ENCODE assay signal across 22 cellular contexts in the genomic region with DNA sequence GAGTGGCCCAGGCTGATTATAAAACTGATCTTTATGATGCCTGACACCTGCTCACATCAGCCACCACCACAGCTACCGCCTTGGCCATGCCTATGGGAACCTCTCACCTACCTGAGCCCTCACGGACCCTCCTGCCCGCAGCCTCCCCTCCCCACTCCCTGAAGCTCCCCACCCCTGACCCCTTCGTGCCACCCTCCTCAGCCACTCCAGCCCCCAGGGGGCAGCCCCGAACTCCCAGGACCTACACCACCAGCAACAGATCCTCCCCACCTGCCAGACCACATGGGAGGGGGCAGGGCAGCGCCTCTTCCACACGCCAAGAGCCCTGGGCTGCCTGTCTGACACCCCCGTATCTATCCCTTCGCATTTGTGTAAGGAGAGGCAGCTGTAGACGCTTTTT. TPM values are rescaled to one million over a fixed set of nuclear protein-coding genes. Genes with fewer than 3 reads are reported as not detected.
"Had no signal": no experiment of that assay in that cellular context is flagged by ENCODE, and none has a peak within 500 bp of the region (broad histone marks: within the 10 kb centered on the region; RNA-seq: fewer than 3 reads in every experiment).

No MANE protein-coding gene starts in this region.

- H3K4me1 Mint-ChIP-seq: activated CD4-positive, alpha-beta memory T cell treated with anti-CD3 and anti-CD28 coated beads, Interleukin-2, amount 10 ng/mL, durations not matched to agents 7 days and 5 days; activated CD4-positive, alpha-beta T cell treated with anti-CD3 and anti-CD28 coated beads, Interleukin-2, amount 10 ng/mL, durations not matched to agents 24 days and 14 days; activated CD8-positive, alpha-beta memory T cell treated with anti-CD3 and anti-CD28 coated beads, Interleukin-2, amount 10 ng/mL, durations not matched to agents 7 days and 5 days; activated naive CD4-positive, alpha-beta T cell treated with anti-CD3 and anti-CD28 coated beads, Interleukin-2, amount 50 U/mL, for 24 hours; central memory CD8-positive, alpha-beta T cell; nephron had no signal

- DNase-seq: activated CD4-positive, alpha-beta memory T cell treated with anti-CD3 and anti-CD28 coated beads, Interleukin-2, amount 10 ng/mL, durations not matched to agents 7 days and 5 days; activated CD4-positive, alpha-beta T cell treated with anti-CD3 and anti-CD28 coated beads, Interleukin-2, amount 10 ng/mL, durations not matched to agents 24 days and 14 days; activated CD8-positive, alpha-beta memory T cell treated with anti-CD3 and anti-CD28 coated beads, Interleukin-2, amount 10 ng/mL, durations not matched to agents 7 days and 5 days; activated gamma-delta T cell treated with Interleukin-2 at 50 U/mL for 16 hours; brain microvascular endothelial cell; cortex of kidney; foreskin keratinocyte; left ventricle myocardium superior; mammary epithelial cell; retina; SK-N-SH; spleen; stimulated activated CD4-positive, alpha-beta T cell treated with anti-CD3 and anti-CD28 coated beads, Interleukin-4, amount 100 ng/mL, for 1 hour; stimulated activated naive CD4-positive, alpha-beta T cell treated with Interleukin-2 at 50 U/mL for 16 hours; T-helper 2 cell; tibial artery had no signal

- H3K36me3 ChIP-seq: brain microvascular endothelial cell, spleen had no signal

- H3K4me3 ChIP-seq: hepatocyte, spleen, tibial artery had no signal

- ATAC-seq: activated CD4-positive, CD25-positive, alpha-beta regulatory T cell treated with anti-CD3 and anti-CD28 coated beads, Interleukin-2, amount 50 U/mL, for 24 hours; activated CD8-positive, alpha-beta memory T cell treated with anti-CD3 and anti-CD28 coated beads, Interleukin-2, amount 10 ng/mL, durations not matched to agents 7 days and 5 days; foreskin keratinocyte; left ventricle myocardium superior had no signal

- H3K27ac Mint-ChIP-seq: activated CD4-positive, alpha-beta memory T cell treated with anti-CD3 and anti-CD28 coated beads, Interleukin-2, amount 10 ng/mL, durations not matched to agents 7 days and 5 days; activated CD4-positive, alpha-beta T cell treated with anti-CD3 and anti-CD28 coated beads, Interleukin-2, amount 10 ng/mL, durations not matched to agents 24 days and 14 days; activated CD8-positive, alpha-beta memory T cell treated with anti-CD3 and anti-CD28 coated beads, Interleukin-2, amount 10 ng/mL, durations not matched to agents 7 days and 5 days; activated naive CD4-positive, alpha-beta T cell treated with anti-CD3 and anti-CD28 coated beads, Interleukin-2, amount 50 U/mL, for 24 hours; nephron had no signal

- H3K36me3 Mint-ChIP-seq: activated CD8-positive, alpha-beta memory T cell treated with anti-CD3 and anti-CD28 coated beads, Interleukin-2, amount 10 ng/mL, durations not matched to agents 7 days and 5 days; activated naive CD4-positive, alpha-beta T cell treated with anti-CD3 and anti-CD28 coated beads, Interleukin-2, amount 50 U/mL, for 24 hours had no signal

- H3K9me3 ChIP-seq: SK-N-SH had no signal

- H3K27ac ChIP-seq: brain microvascular endothelial cell, foreskin keratinocyte, hepatocyte, spleen, tibial artery had no signal

- H3K4me3 Mint-ChIP-seq: activated CD4-positive, alpha-beta memory T cell treated with anti-CD3 and anti-CD28 coated beads, Interleukin-2, amount 10 ng/mL, durations not matched to agents 7 days and 5 days; activated CD4-positive, alpha-beta T cell treated with anti-CD3 and anti-CD28 coated beads, Interleukin-2, amount 10 ng/mL, durations not matched to agents 24 days and 14 days; activated CD8-positive, alpha-beta memory T cell treated with anti-CD3 and anti-CD28 coated beads, Interleukin-2, amount 10 ng/mL, durations not matched to agents 7 days and 5 days; activated naive CD4-positive, alpha-beta T cell treated with anti-CD3 and anti-CD28 coated beads, Interleukin-2, amount 50 U/mL, for 24 hours; central memory CD8-positive, alpha-beta T cell; nephron had no signal

- H3K27me3 Mint-ChIP-seq: activated CD4-positive, alpha-beta memory T cell treated with anti-CD3 and anti-CD28 coated beads, Interleukin-2, amount 10 ng/mL, durations not matched to agents 7 days and 5 days; activated CD4-positive, alpha-beta T cell treated with anti-CD3 and anti-CD28 coated beads, Interleukin-2, amount 10 ng/mL, durations not matched to agents 24 days and 14 days; activated CD8-positive, alpha-beta memory T cell treated with anti-CD3 and anti-CD28 coated beads, Interleukin-2, amount 10 ng/mL, durations not matched to agents 7 days and 5 days; activated naive CD4-positive, alpha-beta T cell treated with anti-CD3 and anti-CD28 coated beads, Interleukin-2, amount 50 U/mL, for 24 hours had no signal

- H3K9me3 Mint-ChIP-seq: activated CD4-positive, alpha-beta memory T cell treated with anti-CD3 and anti-CD28 coated beads, Interleukin-2, amount 10 ng/mL, durations not matched to agents 7 days and 5 days; activated CD4-positive, alpha-beta T cell treated with anti-CD3 and anti-CD28 coated beads, Interleukin-2, amount 10 ng/mL, durations not matched to agents 24 days and 14 days; activated naive CD4-positive, alpha-beta T cell treated with anti-CD3 and anti-CD28 coated beads, Interleukin-2, amount 50 U/mL, for 24 hours; central memory CD8-positive, alpha-beta T cell had no signal

- H3K4me1 ChIP-seq: foreskin keratinocyte, spleen, tibial artery had no signal

RNA-seq across cellular contexts. Expression of a gene that starts 14.2 kb away (rescaled TPM):
- total RNA-seq: activated CD4-positive, alpha-beta memory T cell treated with anti-CD3 and anti-CD28 coated beads, Interleukin-2, amount 10 ng/mL, durations not matched to agents 7 days and 5 days; activated CD4-positive, alpha-beta T cell treated with anti-CD3 and anti-CD28 coated beads, Interleukin-2, amount 10 ng/mL, durations not matched to agents 24 days and 14 days; activated CD8-positive, alpha-beta memory T cell treated with anti-CD3 and anti-CD28 coated beads, Interleukin-2, amount 10 ng/mL, durations not matched to agents 7 days and 5 days; myocyte had no signal
